Comparison of ENCODE assay signal across 17 cellular contexts in genomic region chr17:34435182-34435928, GRCh38.
DNase-seq lines count a peak whose midpoint lies in the region; ATAC-seq and TF ChIP-seq lines count a peak whose summit lies in the region.
"Had no signal": no experiment of that assay in that cellular context is flagged by ENCODE, and none has a peak within 500 bp of the region (broad histone marks: within the 10 kb centered on the region; RNA-seq: fewer than 3 reads in every experiment).

No MANE protein-coding gene starts in this region.

- peaks cover 38% of the 10 kb centered on the region for H3K4me1 Mint-ChIP-seq in CD14-positive monocyte
- peaks cover 2% of the 10 kb centered on the region for H3K4me1 Mint-ChIP-seq in T-helper 17 cell
- peaks cover 5% of the 10 kb centered on the region for H3K4me1 Mint-ChIP-seq in glutamatergic neuron (ENCODE audit: low read depth, unreplicated experiment)
- H3K4me1 Mint-ChIP-seq: CD4-positive, CD25-positive, alpha-beta regulatory T cell had no signal

- TF ChIP-seq CTCF in CD14-positive monocyte (IDR thresholded peaks at IDR 0.05) (no peak), HEK293 (tag by site-specific recombination; IDR thresholded peaks at IDR 0.05) (no peak), glutamatergic neuron (IDR thresholded peaks at IDR 0.05; ENCODE audit: partially characterized antibody, unreplicated experiment) (no peak)

- H3K9me3 Mint-ChIP-seq in CD14-positive monocyte (peaks cover 0 to 6% (median 0%) of the 10 kb centered on the region in 7 donors), glutamatergic neuron (ENCODE audit: unreplicated experiment) (no peaks in the 10 kb centered on the region)
- H3K9me3 Mint-ChIP-seq: CD4-positive, CD25-positive, alpha-beta regulatory T cell had no signal

- H3K4me3 ChIP-seq in HEK293 (ENCODE audit: low read depth, low read length): no peak overlapping the region
- H3K4me3 ChIP-seq: PC-9, SJSA1 had no signal

- no peak overlapping the region for H3K27ac ChIP-seq in HEK293 (ENCODE audit: extremely low read depth, low read depth, low read length)
- H3K27ac ChIP-seq: KMS-11, PC-9, SJSA1 had no signal

- peaks cover 7 to 9% (median 9%) of the 10 kb centered on the region in 3 donors for H3K27me3 Mint-ChIP-seq in CD14-positive monocyte (ENCODE audit: low read depth in 3 of 3)
- H3K27me3 Mint-ChIP-seq in T-helper 17 cell: peaks cover 37% of the 10 kb centered on the region
- peaks cover 5% of the 10 kb centered on the region for H3K27me3 Mint-ChIP-seq in glutamatergic neuron (ENCODE audit: unreplicated experiment)

- H3K36me3 ChIP-seq in HEK293 (ENCODE audit: control insufficient read depth in 2 of 2, insufficient read depth in 1 of 2, low read length in 2 of 2): no peaks in the 10 kb centered on the region
- H3K36me3 ChIP-seq: SJSA1 had no signal

- intact Hi-C loops in CD14-positive monocyte (cut with micrococcal nuclease): no loop called here

- CTCF ChIA-PET in HEK293 (lab: Yijun Ruan, JAX): no interaction called here

- DNase-seq in CD14-positive monocyte (ENCODE audit: low spot score): no peak
- no peak for DNase-seq in T-helper 17 cell
- no peak for DNase-seq in glutamatergic neuron
- DNase-seq in activated CD4-positive, alpha-beta T cell treated with anti-CD3 and anti-CD28 coated beads for 4 hours: no peak
- no peak for DNase-seq in stimulated activated naive CD4-positive, alpha-beta T cell treated with Interleukin-2 at 50 U/mL for 16 hours (lab: John Stamatoyannopoulos, UW)
- no peak for DNase-seq in cerebellar nuclear complex (lab: John Stamatoyannopoulos, UW)
- DNase-seq: ACHN; AML-193; Caco-2; CD4-positive, CD25-positive, alpha-beta regulatory T cell; DMS153; NCI-H1930; NCI-H526; PC-9 had no signal

- peak overlapping the region in 6 of 7 donors; percentile 81 to 92 (median 86) for H3K27ac Mint-ChIP-seq in CD14-positive monocyte
- H3K27ac Mint-ChIP-seq in T-helper 17 cell: no peak overlapping the region
- H3K27ac Mint-ChIP-seq in glutamatergic neuron (ENCODE audit: unreplicated experiment): peak overlapping the region; percentile 38

- H3K36me3 Mint-ChIP-seq in CD14-positive monocyte (no peaks in the 10 kb centered on the region), T-helper 17 cell (ENCODE audit: low read depth) (no peaks in the 10 kb centered on the region), glutamatergic neuron (ENCODE audit: unreplicated experiment) (no peaks in the 10 kb centered on the region)
- H3K36me3 Mint-ChIP-seq: CD4-positive, CD25-positive, alpha-beta regulatory T cell had no signal

- H3K4me3 Mint-ChIP-seq in CD14-positive monocyte (peak overlapping the region in 1 of 2 donors; percentile 65), T-helper 17 cell (peak overlapping the region; percentile 67), glutamatergic neuron (ENCODE audit: unreplicated experiment) (no peak overlapping the region)
- H3K4me3 Mint-ChIP-seq: CD4-positive, CD25-positive, alpha-beta regulatory T cell had no signal

- H3K4me1 ChIP-seq in HEK293 (ENCODE audit: control insufficient read depth, insufficient read depth, low read length): no peaks in the 10 kb centered on the region
- H3K4me1 ChIP-seq: Caco-2, SJSA1 had no signal

- no peak for ATAC-seq in T-helper 17 cell

- POLR2A ChIA-PET in HEK293 (lab: Yijun Ruan, JAX): no interaction called here

- H3K9me3 ChIP-seq in HEK293 (ENCODE audit: control insufficient read depth, insufficient read depth, low read depth, low read length) (no peaks in the 10 kb centered on the region), T-helper 17 cell (ENCODE audit: control insufficient read depth, low read length, poor library complexity, severe bottlenecking) (peaks cover 3% of the 10 kb centered on the region)
- H3K9me3 ChIP-seq: Caco-2, SJSA1 had no signal

TF ChIP-seq in HEK293, 187 proteins besides CTCF, POLR2A, EP300 and RAD21:
- TF ChIP-seq ZNF600 (tag by site-specific recombination; IDR thresholded peaks at IDR 0.05) (no peak), EGR2 (tag by site-specific recombination; IDR thresholded peaks at IDR 0.05; ENCODE audit: low read depth) (peak; percentile 80), PRDM4 (tag by site-specific recombination; IDR thresholded peaks at IDR 0.05) (no peak), ZBTB49 (tag by site-specific recombination; IDR thresholded peaks at IDR 0.05; ENCODE audit: low read depth) (no peak), ZFHX2 (tag by site-specific recombination; conservative IDR thresholded peaks at IDR 0.05) (peak; percentile 79), ZNF544 (tag by site-specific recombination; IDR thresholded peaks at IDR 0.05) (no peak), KLF1 (tag by site-specific recombination; IDR thresholded peaks at IDR 0.05) (no peak), SP7 (tag by site-specific recombination; IDR thresholded peaks at IDR 0.05) (peak; percentile 72), ZNF707 (tag by site-specific recombination; IDR thresholded peaks at IDR 0.05) (no peak), ZNF76 (tag by site-specific recombination; IDR thresholded peaks at IDR 0.05; ENCODE audit: borderline replicate concordance, low read depth) (no peak)
